8 cellular contexts compared by ENCODE assay signal in the genomic region with DNA sequence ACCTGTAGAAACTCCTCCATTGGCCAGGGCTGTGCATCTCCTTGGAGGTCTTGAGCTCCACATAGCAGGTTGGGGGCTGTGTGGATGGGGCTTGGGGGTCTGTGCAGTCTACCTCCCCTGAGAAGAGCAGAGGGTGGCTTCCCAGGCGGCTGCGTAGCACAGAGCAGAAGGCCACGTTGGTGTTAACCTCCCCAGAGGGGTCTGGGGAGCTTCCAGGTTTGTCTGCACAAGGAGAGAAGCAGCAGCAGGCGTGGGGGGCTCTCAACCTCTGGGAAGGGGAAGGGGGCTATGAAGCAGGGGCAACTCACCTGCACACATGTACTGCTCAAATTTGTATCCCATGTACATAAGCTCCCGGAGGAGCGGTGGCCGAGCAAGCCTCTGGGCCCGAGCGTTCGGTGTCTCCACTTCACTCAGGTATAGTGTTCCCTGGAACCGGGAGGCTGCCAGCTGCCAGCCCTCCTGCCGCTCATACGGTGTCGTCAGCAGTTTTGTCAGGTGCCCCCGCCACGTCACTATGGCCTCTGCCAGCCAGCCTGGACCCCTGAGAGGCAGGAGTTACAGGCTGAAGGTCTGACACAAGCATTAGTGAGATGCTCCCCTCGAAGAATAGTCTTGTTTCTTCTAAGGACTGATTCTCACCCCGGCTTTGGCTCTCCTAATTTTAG. TPM values are rescaled to one million over a fixed set of nuclear protein-coding genes. Genes with fewer than 3 reads are reported as not detected.
DNase-seq lines count a peak whose midpoint lies in the region; ATAC-seq, FAIRE-seq and TF ChIP-seq lines count a peak whose summit lies in the region.

No MANE protein-coding gene starts in this region.

- H3K27me3 ChIP-seq in A673 (replicated peaks; ENCODE audit: insufficient read depth, low read depth, low read length, poor library complexity): no peaks in the 10 kb centered on the region
- H3K27me3 ChIP-seq in hepatocyte: no peaks in the 10 kb centered on the region

- H3K4me1 ChIP-seq in A673 (ENCODE audit: insufficient read depth, low read length, poor library complexity, severe bottlenecking) (peaks cover 19% of the 10 kb centered on the region), HEK293 (ENCODE audit: control insufficient read depth, insufficient read depth, low read length) (peaks cover 5% of the 10 kb centered on the region), hepatocyte (ENCODE audit: insufficient read depth) (peaks cover 19% of the 10 kb centered on the region)

- CTCF ChIA-PET in A673 (lab: Charles Lee): interaction anchor here (0.6 kb wide), 1 partner anchor 174 kb away, joined by 6 read pairs; no protein-coding TSS in a partner anchor
- CTCF ChIA-PET in HEK293 (lab: Yijun Ruan, JAX): interaction anchor here (0.7 to 2.1 kb wide), 4 partner anchors 10 to 180 kb away, joined by 3 to 10 read pairs (median 4); partner anchors contain the start of genes NELFE and SKIC2
- CTCF ChIA-PET in WTC11 (lab: Charles Lee): no interaction called here

- H3K9me3 Mint-ChIP-seq in WTC11: peaks cover 7% of the 10 kb centered on the region

- peaks cover 36% of the 10 kb centered on the region for H3K79me2 ChIP-seq in hepatocyte

- H3K27ac ChIP-seq in A673 (ENCODE audit: low read depth, low read length, poor library complexity, severe bottlenecking) (peak overlapping the region; percentile 93), HEK293 (ENCODE audit: extremely low read depth, low read depth, low read length) (peak overlapping the region; percentile 74), hepatocyte (peak overlapping the region; percentile 95), substantia nigra (ENCODE audit: low read depth, low read length, poor library complexity, severe bottlenecking) (peak overlapping the region; percentile 98)

- POLR2A ChIA-PET in A673 (lab: Charles Lee; ENCODE audit: low non-redundant PET): no interaction called here
- POLR2A ChIA-PET in HEK293 (lab: Yijun Ruan, JAX): interaction anchor here (0.6 to 4.6 kb wide), 12 partner anchors 9 to 310 kb away, joined by 3 to 64 read pairs (median 6); partner anchors contain the start of genes C6orf47, CLIC1, EHMT2 and GPANK1
- POLR2A ChIA-PET in WTC11 (lab: Charles Lee): interaction anchor here (2.5 kb wide), 1 partner anchor 12 kb away, joined by 13 read pairs; the partner anchor contains the start of genes NELFE and SKIC2

- TF ChIP-seq CTCF in A673 (conservative IDR thresholded peaks at IDR 0.05; ENCODE audit: low read depth, low read length) (no peak), HEK293 (tag by site-specific recombination; IDR thresholded peaks at IDR 0.05) (no peak), WTC11 (IDR thresholded peaks at IDR 0.05) (no peak), hepatocyte (IDR thresholded peaks at IDR 0.05; ENCODE audit: poor library complexity) (no peak)

- H3K4me1 Mint-ChIP-seq in WTC11: peaks cover 12% of the 10 kb centered on the region

- no peaks in the 10 kb centered on the region for H3K27me3 Mint-ChIP-seq in WTC11 (ENCODE audit: low read depth)

- no peak for ATAC-seq in WTC11
- no peak for ATAC-seq in GM18520 (IDR thresholded peaks at IDR 0.05; ENCODE audit: unreplicated experiment)
- no peak for ATAC-seq in GM21360 (IDR thresholded peaks at IDR 0.05; ENCODE audit: unreplicated experiment)

- H3K9me3 ChIP-seq in A673 (ENCODE audit: low read depth, low read length, poor library complexity, severe bottlenecking) (no peaks in the 10 kb centered on the region), HEK293 (ENCODE audit: control insufficient read depth, insufficient read depth, low read depth, low read length) (no peaks in the 10 kb centered on the region), hepatocyte (ENCODE audit: low read depth) (no peaks in the 10 kb centered on the region)

- H3K4me2 ChIP-seq in hepatocyte: peak overlapping the region; percentile 92

- H3K4me3 ChIP-seq in A673 (ENCODE audit: low read depth, low read length, poor library complexity, severe bottlenecking): peak overlapping the region; percentile 65
- peak overlapping the region; percentile 83 for H3K4me3 ChIP-seq in HEK293 (ENCODE audit: low read depth, low read length)
- no peak overlapping the region for H3K4me3 ChIP-seq in hepatocyte

- DNase-seq in A673 (ENCODE audit: low spot score) (peak; percentile 22), WTC11 (ENCODE audit: low spot score) (no peak), hepatocyte (ENCODE audit: low spot score) (no peak), substantia nigra (lab: John Stamatoyannopoulos, UW) (peak in 4 of 49 donors; percentile 9 to 71 (median 30)), HTR-8/SVneo (ENCODE audit: insufficient read length, low spot score) (no peak)

- H2AFZ ChIP-seq in hepatocyte: no peak overlapping the region

- WGBS in hepatocyte (ENCODE audit: low lambda C conversion rate, missing lambda C conversion rate): 94% methylated on average over 18 of the region's 18 CpGs

- H3K9me2 ChIP-seq in hepatocyte (replicated peaks; ENCODE audit: insufficient read depth): no peaks in the 10 kb centered on the region

- no TSS peak for BruUV-seq in A673 (replicated peaks; lab: Mats Ljungman, UMichigan)

- H3K36me3 ChIP-seq in A673 (ENCODE audit: insufficient read depth, low read length, poor library complexity, severe bottlenecking) (peaks cover 34% of the 10 kb centered on the region), HEK293 (ENCODE audit: control insufficient read depth in 2 of 2, insufficient read depth in 1 of 2, low read length in 2 of 2) (peaks cover 8 to 57% of the 10 kb centered on the region in 2 experiments; a peak in 2 of 3 replicates), hepatocyte (replicated peaks; ENCODE audit: insufficient read depth, low read depth) (no peaks in the 10 kb centered on the region)

- H3K36me3 Mint-ChIP-seq in WTC11: peaks cover 46% of the 10 kb centered on the region

- peak overlapping the region; percentile 99; the same call in 1 of the 2 replicates for H3K27ac Mint-ChIP-seq in WTC11

- intact Hi-C loops in A673 (cut with micrococcal nuclease; ENCODE audit: unreplicated experiment): no loop called here

- H4K20me1 ChIP-seq in hepatocyte (ENCODE audit: insufficient read depth, poor library complexity, severe bottlenecking): no peaks in the 10 kb centered on the region

- peak overlapping the region; percentile 84 for H3K4me3 Mint-ChIP-seq in WTC11

- no peak for FAIRE-seq in HTR-8/SVneo (lab: Jason Lieb, UNC)

TF ChIP-seq in HEK293, 187 proteins besides CTCF, POLR2A, EP300 and RAD21 (continues in another document):
- no peak for TF ChIP-seq YY2 (tag by site-specific recombination; IDR thresholded peaks at IDR 0.05)
- TF ChIP-seq GLIS1 (tag by site-specific recombination; IDR thresholded peaks at IDR 0.05): peak; percentile 64

TF ChIP-seq in WTC11, 78 proteins besides CTCF, POLR2A, EP300 and RAD21 (continues in another document):
- TF ChIP-seq, protein P1, sequence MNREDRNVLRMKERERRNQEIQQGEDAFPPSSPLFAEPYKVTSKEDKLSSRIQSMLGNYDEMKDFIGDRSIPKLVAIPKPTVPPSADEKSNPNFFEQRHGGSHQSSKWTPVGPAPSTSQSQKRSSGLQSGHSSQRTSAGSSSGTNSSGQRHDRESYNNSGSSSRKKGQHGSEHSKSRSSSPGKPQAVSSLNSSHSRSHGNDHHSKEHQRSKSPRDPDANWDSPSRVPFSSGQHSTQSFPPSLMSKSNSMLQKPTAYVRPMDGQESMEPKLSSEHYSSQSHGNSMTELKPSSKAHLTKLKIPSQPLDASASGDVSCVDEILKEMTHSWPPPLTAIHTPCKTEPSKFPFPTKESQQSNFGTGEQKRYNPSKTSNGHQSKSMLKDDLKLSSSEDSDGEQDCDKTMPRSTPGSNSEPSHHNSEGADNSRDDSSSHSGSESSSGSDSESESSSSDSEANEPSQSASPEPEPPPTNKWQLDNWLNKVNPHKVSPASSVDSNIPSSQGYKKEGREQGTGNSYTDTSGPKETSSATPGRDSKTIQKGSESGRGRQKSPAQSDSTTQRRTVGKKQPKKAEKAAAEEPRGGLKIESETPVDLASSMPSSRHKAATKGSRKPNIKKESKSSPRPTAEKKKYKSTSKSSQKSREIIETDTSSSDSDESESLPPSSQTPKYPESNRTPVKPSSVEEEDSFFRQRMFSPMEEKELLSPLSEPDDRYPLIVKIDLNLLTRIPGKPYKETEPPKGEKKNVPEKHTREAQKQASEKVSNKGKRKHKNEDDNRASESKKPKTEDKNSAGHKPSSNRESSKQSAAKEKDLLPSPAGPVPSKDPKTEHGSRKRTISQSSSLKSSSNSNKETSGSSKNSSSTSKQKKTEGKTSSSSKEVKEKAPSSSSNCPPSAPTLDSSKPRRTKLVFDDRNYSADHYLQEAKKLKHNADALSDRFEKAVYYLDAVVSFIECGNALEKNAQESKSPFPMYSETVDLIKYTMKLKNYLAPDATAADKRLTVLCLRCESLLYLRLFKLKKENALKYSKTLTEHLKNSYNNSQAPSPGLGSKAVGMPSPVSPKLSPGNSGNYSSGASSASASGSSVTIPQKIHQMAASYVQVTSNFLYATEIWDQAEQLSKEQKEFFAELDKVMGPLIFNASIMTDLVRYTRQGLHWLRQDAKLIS (CRISPR knock-in tag; IDR thresholded peaks at IDR 0.05; ENCODE audit: borderline replicate concordance): no peak
- TF ChIP-seq ZNF396 (CRISPR knock-in tag; IDR thresholded peaks at IDR 0.05; ENCODE audit: borderline replicate concordance) (no peak), ESRRA (CRISPR knock-in tag; IDR thresholded peaks at IDR 0.05; ENCODE audit: borderline replicate concordance) (no peak), ZNF232 (CRISPR knock-in tag; IDR thresholded peaks at IDR 0.05) (no peak)
- TF ChIP-seq, protein P2, sequence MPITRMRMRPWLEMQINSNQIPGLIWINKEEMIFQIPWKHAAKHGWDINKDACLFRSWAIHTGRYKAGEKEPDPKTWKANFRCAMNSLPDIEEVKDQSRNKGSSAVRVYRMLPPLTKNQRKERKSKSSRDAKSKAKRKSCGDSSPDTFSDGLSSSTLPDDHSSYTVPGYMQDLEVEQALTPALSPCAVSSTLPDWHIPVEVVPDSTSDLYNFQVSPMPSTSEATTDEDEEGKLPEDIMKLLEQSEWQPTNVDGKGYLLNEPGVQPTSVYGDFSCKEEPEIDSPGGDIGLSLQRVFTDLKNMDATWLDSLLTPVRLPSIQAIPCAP (CRISPR knock-in tag; IDR thresholded peaks at IDR 0.05): no peak

RNA-seq across cellular contexts. Expression of gene DXO, which starts 1.2 kb away (rescaled TPM):
- total RNA-seq in A673 (2021) (35.6 and 37.2 TPM in 2 replicates), WTC11 (2021) (13.8 to 16.5 TPM (median 15.7 TPM) in 3 replicates), hepatocyte (16.1 and 22.2 TPM in 2 replicates)
- polyA plus RNA-seq in hepatocyte: 39.3 and 43.8 TPM in 2 replicates

RNA-seq across cellular contexts. Expression of gene C4A, which starts 11.1 kb away (rescaled TPM):
- 4.6 TPM in 2 replicates for total RNA-seq in A673 (2021)
- 3.8 to 5.2 TPM (median 4.2 TPM) in 3 replicates for total RNA-seq in WTC11 (2021)
- total RNA-seq in hepatocyte: 49.1 and 66.8 TPM in 2 replicates
- polyA plus RNA-seq in hepatocyte: 69.9 and 74.4 TPM in 2 replicates

RNA-seq across cellular contexts. Expression of gene SKIC2, which starts 11.8 kb away (rescaled TPM):
- total RNA-seq in A673 (2021) (64.2 and 71.3 TPM in 2 replicates), WTC11 (2021) (80.0 to 84.0 TPM (median 81.8 TPM) in 3 replicates), hepatocyte (34.2 and 53.2 TPM in 2 replicates)
- 61.7 and 64.3 TPM in 2 replicates for polyA plus RNA-seq in hepatocyte

RNA-seq across cellular contexts. Expression of gene NELFE, which starts 12.0 kb away (rescaled TPM):
- total RNA-seq in A673 (2021) (94.3 and 96.8 TPM in 2 replicates), WTC11 (2021) (73.8 to 88.7 TPM (median 79.0 TPM) in 3 replicates), hepatocyte (70.1 and 78.2 TPM in 2 replicates)
- 78.7 and 86.9 TPM in 2 replicates for polyA plus RNA-seq in hepatocyte

RNA-seq across cellular contexts. Expression of gene CFB, which starts 24.8 kb away (rescaled TPM):
- total RNA-seq in A673 (2021) (0.32 TPM in 1 of 2 replicates, not detected in the other), WTC11 (2021) (1.4 to 2.7 TPM (median 1.4 TPM) in 3 replicates), hepatocyte (190 and 199 TPM in 2 replicates)
- 287 and 349 TPM in 2 replicates for polyA plus RNA-seq in hepatocyte
